In genomic region chr12:12655061-12655460, GRCh38 we compare ENCODE assay signal across 16 cellular contexts. TPM values are rescaled to one million over a fixed set of nuclear protein-coding genes. Genes with fewer than 3 reads are reported as not detected.
"Had no signal": no experiment of that assay in that cellular context is flagged by ENCODE, and none has a peak within 500 bp of the region (broad histone marks: within the 10 kb centered on the region; RNA-seq: fewer than 3 reads in every experiment).

No MANE protein-coding gene starts in this region.

- DNase-seq: activated CD4-positive, alpha-beta T cell treated with anti-CD3 and anti-CD28 coated beads, Interleukin-2, amount 10 ng/mL, durations not matched to agents 24 days and 14 days; activated CD8-positive, alpha-beta T cell treated with anti-CD3 and anti-CD28 coated beads for 36 hours; activated naive CD4-positive, alpha-beta T cell treated with anti-CD3 and anti-CD28 coated beads for 36 hours; activated T-cell treated with anti-CD3 and anti-CD28 coated beads, Interleukin-2, amount 50 U/mL, for 24 hours; erythroblast; gastrocnemius medialis; left ventricle myocardium superior; naive thymus-derived CD8-positive, alpha-beta T cell; stimulated activated CD4-positive, alpha-beta T cell treated with anti-CD3 and anti-CD28 coated beads, Interleukin-2, amount 100 ng/mL, for 24 hours; stimulated activated naive CD4-positive, alpha-beta T cell treated with Interleukin-2 at 50 U/mL for 16 hours had no signal

- H3K27ac Mint-ChIP-seq: activated CD4-positive, alpha-beta T cell treated with anti-CD3 and anti-CD28 coated beads, Interleukin-2, amount 10 ng/mL, durations not matched to agents 24 days and 14 days; activated CD8-positive, alpha-beta T cell treated with anti-CD3 and anti-CD28 coated beads for 36 hours; activated naive CD4-positive, alpha-beta T cell treated with anti-CD3 and anti-CD28 coated beads for 36 hours; activated T-cell treated with anti-CD3 and anti-CD28 coated beads, Interleukin-2, amount 50 U/mL, for 24 hours; memory B cell; progenitor cell of endocrine pancreas had no signal

- H3K27ac ChIP-seq: ascending aorta, gastrocnemius medialis, right atrium auricular region, tibial nerve had no signal

- H3K4me1 ChIP-seq: gastrocnemius medialis, right atrium auricular region had no signal

- H3K4me3 ChIP-seq: ascending aorta, gastrocnemius medialis, right atrium auricular region, tibial nerve had no signal

- H3K27me3 ChIP-seq: ascending aorta, gastrocnemius medialis, right atrium auricular region, tibial nerve had no signal

- H3K27me3 Mint-ChIP-seq: activated CD4-positive, alpha-beta T cell treated with anti-CD3 and anti-CD28 coated beads, Interleukin-2, amount 10 ng/mL, durations not matched to agents 24 days and 14 days; activated CD8-positive, alpha-beta T cell treated with anti-CD3 and anti-CD28 coated beads for 36 hours; activated T-cell treated with anti-CD3 and anti-CD28 coated beads, Interleukin-2, amount 50 U/mL, for 24 hours; progenitor cell of endocrine pancreas had no signal

- H3K9me3 ChIP-seq: right atrium auricular region had no signal

- H3K36me3 ChIP-seq: ascending aorta, gastrocnemius medialis, right atrium auricular region, tibial nerve had no signal

- H3K4me3 Mint-ChIP-seq: activated CD4-positive, alpha-beta T cell treated with anti-CD3 and anti-CD28 coated beads, Interleukin-2, amount 10 ng/mL, durations not matched to agents 24 days and 14 days; activated CD8-positive, alpha-beta T cell treated with anti-CD3 and anti-CD28 coated beads for 36 hours; activated naive CD4-positive, alpha-beta T cell treated with anti-CD3 and anti-CD28 coated beads for 36 hours; activated T-cell treated with anti-CD3 and anti-CD28 coated beads, Interleukin-2, amount 50 U/mL, for 24 hours; memory B cell had no signal

- H3K36me3 Mint-ChIP-seq: memory B cell had no signal

RNA-seq across cellular contexts. Expression of gene GPR19, which starts 40.9 kb away (rescaled TPM):
- total RNA-seq: ascending aorta, chondrocyte, gastrocnemius medialis, left ventricle myocardium superior, right atrium auricular region had no signal
